In the genomic region with DNA sequence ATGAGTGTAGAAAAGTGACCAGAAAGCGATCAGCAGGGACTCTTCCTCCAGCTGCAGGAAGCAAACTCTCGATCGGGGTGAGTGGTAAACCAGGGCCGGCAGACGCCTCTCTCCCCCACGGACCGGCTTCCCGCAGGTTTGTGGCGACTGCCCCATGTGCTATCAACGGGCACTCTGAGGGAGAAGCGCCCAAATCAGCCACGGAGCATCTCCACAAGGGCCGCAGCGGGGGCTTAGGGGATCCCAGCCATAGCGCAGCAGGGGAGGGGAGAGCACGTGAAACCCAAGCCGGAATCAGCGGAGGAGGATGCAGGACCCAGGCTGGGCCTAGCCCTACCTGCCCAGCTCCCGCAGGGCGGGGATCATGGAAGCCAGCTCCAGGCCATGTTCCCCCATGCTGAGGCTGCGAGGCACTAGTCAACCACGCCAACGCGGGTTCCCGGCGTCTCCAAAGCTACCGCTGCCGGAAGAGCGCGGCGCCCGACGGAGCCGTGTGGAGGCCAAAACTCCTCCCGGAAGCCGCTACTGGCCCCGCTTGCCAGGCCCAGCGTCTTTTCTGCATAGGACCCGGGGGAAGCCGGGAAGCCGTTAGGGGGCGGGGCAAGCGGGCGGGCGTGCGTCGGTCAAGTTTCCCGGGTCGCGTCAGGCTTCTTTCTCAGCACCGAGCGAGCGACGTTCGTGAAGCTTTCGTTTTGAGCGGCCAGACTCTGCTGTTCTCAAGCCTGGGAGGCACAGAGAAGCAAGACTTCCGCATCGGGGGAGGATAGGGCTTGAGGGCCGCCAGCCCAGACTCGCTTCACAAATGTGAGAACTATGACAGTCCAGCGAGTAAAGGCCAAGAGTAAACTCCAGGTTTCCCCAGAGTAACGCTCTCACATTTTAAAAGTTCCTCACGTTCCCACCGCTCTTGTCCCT, we compare ENCODE assay signal across 8 cellular contexts. TPM values are rescaled to one million over a fixed set of nuclear protein-coding genes. Genes with fewer than 3 reads are reported as not detected.
DNase-seq lines count a peak whose midpoint lies in the region; ATAC-seq, FAIRE-seq and TF ChIP-seq lines count a peak whose summit lies in the region.

TSS of gene ATR (minus strand) at position 425 of the 915 bp plus-strand sequence. CDS start at position 396, 29 bp downstream.

- peak; percentile 88 to 89 for TF ChIP-seq POLR2A in HepG2 (IDR thresholded peaks at IDR 0.05; ENCODE audit: insufficient read depth in 1 of 2, low read depth in 2 of 2, low read length in 2 of 2)

- H2AFZ ChIP-seq in HepG2 (ENCODE audit: low read length): peak within 1 kb of the TSS; percentile 91

- peak within 1 kb of the TSS; percentile 88 for H3K9ac ChIP-seq in HepG2 (ENCODE audit: insufficient read depth, low read depth, low read length)

- H3K36me3 Mint-ChIP-seq in dendritic cell treated with granulocyte-macrophage colony-stimulating factor and Interleukin-4, amounts not matched to agents 40 ng/mL and 50 ng/mL, for 4 days (ENCODE audit: low read depth): peaks cover 20% of the 10 kb centered on the region

- no peaks in the 10 kb centered on the region; a peak in 1 of 5 replicates for H3K27me3 ChIP-seq in HepG2 (ENCODE audit: control insufficient read depth in 1 of 2, insufficient read depth in 2 of 2, low read length in 2 of 2)

- ATAC-seq in GM19372 (IDR thresholded peaks at IDR 0.05; ENCODE audit: low read depth, unreplicated experiment): peak; percentile 94
- peak; percentile 85 for ATAC-seq in HG03558 (IDR thresholded peaks at IDR 0.05; ENCODE audit: extremely low read depth, unreplicated experiment)
- ATAC-seq in HepG2: peak; percentile 97

- POLR2A ChIA-PET in HepG2 (lab: Yijun Ruan, JAX): interaction anchor here (0.7 to 2.2 kb wide), 13 partner anchors 9 to 423 kb away, joined by 3 to 17 read pairs (median 5); partner anchors contain the start of genes PLS1, TRPC1 and U2SURP

- peak; percentile 74 for FAIRE-seq in HepG2 (lab: Jason Lieb, UNC)

- TF ChIP-seq RAD21 in HepG2 (CRISPR knock-in tag; IDR thresholded peaks at IDR 0.05): no peak; the same call in none of the 2 replicates

- peak within 1 kb of the TSS; percentile 90 for H3K27ac ChIP-seq in HepG2 (ENCODE audit: extremely low read length, insufficient read depth, low read length)

- H3K4me3 Mint-ChIP-seq in dendritic cell treated with granulocyte-macrophage colony-stimulating factor and Interleukin-4, amounts not matched to agents 40 ng/mL and 50 ng/mL, for 4 days: peak within 1 kb of the TSS; percentile 95

- H3K4me1 ChIP-seq in HepG2 (ENCODE audit: insufficient read depth, low read length): peaks cover 30% of the 10 kb centered on the region

- BruUV-seq in HepG2 (replicated peaks; lab: Mats Ljungman, UMichigan): no TSS peak

- no peaks in the 10 kb centered on the region for H3K9me3 Mint-ChIP-seq in dendritic cell treated with granulocyte-macrophage colony-stimulating factor and Interleukin-4, amounts not matched to agents 40 ng/mL and 50 ng/mL, for 4 days

- DNase-seq in C1 segment of cervical spinal cord (lab: John Stamatoyannopoulos, UW) (peak; percentile 66 to 96 (median 90)), NCI-H748 treated with DMSO at 0.1 percent for 48 hours (lab: John Stamatoyannopoulos, UW) (peak; percentile 75), HepG2 (ENCODE audit: low spot score) (peak; percentile 89)
- peak; percentile 93 to 94 for DNase-seq in activated CD4-positive, alpha-beta T cell treated with anti-CD3 and anti-CD28 coated beads, Interleukin-2, amount 50 U/mL, for 24 hours (ENCODE audit: low read depth in 1 of 2, low spot score in 1 of 2)
- DNase-seq in stimulated activated CD4-positive, alpha-beta T cell treated with anti-CD3 and anti-CD28 coated beads, Interleukin-4, amount 100 ng/mL, for 1 hour: peak; percentile 97

- no peaks in the 10 kb centered on the region for H4K20me1 ChIP-seq in HepG2 (ENCODE audit: insufficient read depth, low read length)

- H3K4me2 ChIP-seq in HepG2 (ENCODE audit: low read depth, low read length): peak within 1 kb of the TSS; percentile 86

- H3K36me3 ChIP-seq in HepG2 (replicated peaks in 1 of 2; ENCODE audit: control insufficient read depth in 1 of 2, insufficient read depth in 2 of 2, low read length in 2 of 2): no peaks in the 10 kb centered on the region

- peak within 1 kb of the TSS; percentile 81 to 89 (median 84) for H3K4me3 ChIP-seq in HepG2 (replicated peaks in 1 of 3; ENCODE audit: insufficient read depth in 1 of 3, low read depth in 2 of 3, low read length in 3 of 3)

- CTCF ChIA-PET in HepG2 (lab: Yijun Ruan, JAX; ENCODE audit: low intra/inter-chr PET ratio, low total read pairs): no interaction called here

- intact Hi-C loops in dendritic cell treated with granulocyte-macrophage colony-stimulating factor and Interleukin-4, amounts not matched to agents 40 ng/mL and 50 ng/mL, for 4 days (cut with micrococcal nuclease): loop anchor here (1.0 to 5.0 kb wide), 2 partner anchors 131 to 423 kb away; partner anchors contain the start of genes U2SURP and XRN1
- intact Hi-C loops in HepG2 (cut with micrococcal nuclease; ENCODE audit: unreplicated experiment): loop anchor here (1.0 to 10.0 kb wide), 2 partner anchors 18 to 134 kb away; partner anchors contain the start of genes PLS1 and XRN1

- in situ Hi-C loops in HepG2 (cut with HindIII; ENCODE audit: extremely low pct_ligation_motif_present, low pct_unique_long_range_greater_than_20kb): no loop called here

- peaks cover 55% of the 10 kb centered on the region for H3K4me1 Mint-ChIP-seq in dendritic cell treated with granulocyte-macrophage colony-stimulating factor and Interleukin-4, amounts not matched to agents 40 ng/mL and 50 ng/mL, for 4 days (ENCODE audit: low read depth)

- 3% methylated on average over 5 of the region's 65 CpGs for WGBS in HepG2 (ENCODE audit: low lambda C conversion rate)

- TF ChIP-seq CTCF in HepG2 (CRISPR knock-in tag; IDR thresholded peaks at IDR 0.05): peak; percentile 31

- peak in 1 of 2 experiments; percentile 59; a peak in 2 of 4 replicates for TF ChIP-seq EP300 in HepG2 (IDR thresholded peaks at IDR 0.05; ENCODE audit: low read depth in 2 of 2, low read length in 2 of 2)
- TF ChIP-seq EP300 in HepG2 (CRISPR knock-in tag; IDR thresholded peaks at IDR 0.05; ENCODE audit: borderline replicate concordance): peak; percentile 67; the same call in 1 of the 2 replicates

- peak within 1 kb of the TSS; percentile 99 for H3K27ac Mint-ChIP-seq in dendritic cell treated with granulocyte-macrophage colony-stimulating factor and Interleukin-4, amounts not matched to agents 40 ng/mL and 50 ng/mL, for 4 days

- H3K79me2 ChIP-seq in HepG2 (ENCODE audit: insufficient read depth, low read length): peaks cover 31% of the 10 kb centered on the region

- peaks cover 8% of the 10 kb centered on the region for H3K27me3 Mint-ChIP-seq in dendritic cell treated with granulocyte-macrophage colony-stimulating factor and Interleukin-4, amounts not matched to agents 40 ng/mL and 50 ng/mL, for 4 days

- H3K9me3 ChIP-seq in HepG2 (ENCODE audit: low read length): no peaks in the 10 kb centered on the region

TF ChIP-seq in HepG2, 621 proteins besides CTCF, POLR2A, EP300 and RAD21 (continues in another document):
- TF ChIP-seq PAWR (CRISPR knock-in tag; IDR thresholded peaks at IDR 0.05; ENCODE audit: borderline replicate concordance): 0 out of 2 replicates have a peak, but pooled peaks have one; percentile 40
- TF ChIP-seq SALL1 (CRISPR knock-in tag; IDR thresholded peaks at IDR 0.05): peak; percentile 96
- no peak for TF ChIP-seq SP1 (IDR thresholded peaks at IDR 0.05)
- TF ChIP-seq SP1 (CRISPR knock-in tag; IDR thresholded peaks at IDR 0.05): peak; percentile 97
- no peak for TF ChIP-seq ADNP (CRISPR knock-in tag; IDR thresholded peaks at IDR 0.05)
- TF ChIP-seq SIN3B (IDR thresholded peaks at IDR 0.05; ENCODE audit: low read length): peak; percentile 59; the same call in 1 of the 2 replicates
- TF ChIP-seq HMG20B (CRISPR knock-in tag; conservative IDR thresholded peaks at IDR 0.05): no peak
- 0 out of 2 replicates have a peak, but pooled peaks have one; percentile 54 for TF ChIP-seq HNRNPL (IDR thresholded peaks at IDR 0.05; ENCODE audit: low read depth, low read length)
- peak; percentile 95 for TF ChIP-seq ETV5 (CRISPR knock-in tag; IDR thresholded peaks at IDR 0.05; ENCODE audit: borderline replicate concordance)
- peak; percentile 92 for TF ChIP-seq ZNF44 (CRISPR knock-in tag; IDR thresholded peaks at IDR 0.05)
- TF ChIP-seq ZNF597 (CRISPR knock-in tag; IDR thresholded peaks at IDR 0.05): no peak

RNA-seq across cellular contexts. Expression of gene ATR, which starts in this region (rescaled TPM):
- total RNA-seq in HepG2 (2016; rRNA removed; fragmentation: Illumina TruSeq; extraction: Trizol): 17.0 and 21.7 TPM in 2 replicates
- 3.3 and 4.6 TPM in 2 replicates for total RNA-seq in HepG2 (2016; cell fraction: cytosol; rRNA removed; fragmentation: Illumina TruSeq; extraction: Trizol; ENCODE audit: low read depth)
- total RNA-seq in HepG2 (2016; cell fraction: insoluble cytoplasmic fraction; rRNA removed; fragmentation: Illumina TruSeq; extraction: Trizol): 16.0 and 21.3 TPM in 2 replicates
- total RNA-seq in HepG2 (2016; cell fraction: membrane; rRNA removed; fragmentation: Illumina TruSeq; extraction: Trizol): 5.3 and 6.0 TPM in 2 replicates
- total RNA-seq in HepG2 (2016; cell fraction: nucleus; rRNA removed; fragmentation: Illumina TruSeq; extraction: Trizol): 32.5 and 33.4 TPM in 2 replicates
- polyA plus RNA-seq in HepG2 (2011; rRNA removed): 5.4 and 6.6 TPM in 2 replicates
- 1.7 and 3.5 TPM in 2 replicates for polyA plus RNA-seq in HepG2 (2011; cell fraction: cytosol; rRNA removed)
- 7.2 and 8.3 TPM in 2 replicates for polyA plus RNA-seq in HepG2 (2011; cell fraction: nucleus; rRNA removed)
- polyA plus RNA-seq in HepG2 (2012): 6.6 and 8.4 TPM in 2 replicates
- polyA plus RNA-seq in HepG2 (2016; cell fraction: cytosol; fragmentation: Illumina TruSeq; extraction: Trizol; ENCODE audit: low read depth): 1.3 TPM in 2 replicates
- polyA plus RNA-seq in HepG2 (2016; cell fraction: insoluble cytoplasmic fraction; fragmentation: Illumina TruSeq; extraction: Trizol; ENCODE audit: low read depth): 12.9 and 13.9 TPM in 2 replicates
- 1.6 and 1.9 TPM in 2 replicates for polyA plus RNA-seq in HepG2 (2016; cell fraction: membrane; fragmentation: Illumina TruSeq; extraction: Trizol; ENCODE audit: low read depth)
- polyA plus RNA-seq in HepG2 (2016; cell fraction: nucleus; fragmentation: Illumina TruSeq; extraction: Trizol; ENCODE audit: insufficient read depth, low read depth): 24.5 and 26.4 TPM in 2 replicates
- 6.9 and 27.7 TPM in 2 replicates for polyA minus RNA-seq in HepG2 (2011; rRNA and poly(A)+ RNA removed; ENCODE audit: low replicate concordance)
- polyA minus RNA-seq in HepG2 (2011; cell fraction: cytosol; rRNA and poly(A)+ RNA removed): 6.3 and 7.6 TPM in 2 replicates
- 32.3 and 42.5 TPM in 2 replicates for polyA minus RNA-seq in HepG2 (2011; cell fraction: nucleus; rRNA and poly(A)+ RNA removed)

Comparison
In these comparisons a context has a peak if more than half of its experiments do, and no peak if none do; other contexts are left out.
1. Peak in every context shown above with its lines: DNase-seq, ATAC-seq, H3K4me3 ChIP-seq and H3K27ac ChIP-seq.